In the genomic region with DNA sequence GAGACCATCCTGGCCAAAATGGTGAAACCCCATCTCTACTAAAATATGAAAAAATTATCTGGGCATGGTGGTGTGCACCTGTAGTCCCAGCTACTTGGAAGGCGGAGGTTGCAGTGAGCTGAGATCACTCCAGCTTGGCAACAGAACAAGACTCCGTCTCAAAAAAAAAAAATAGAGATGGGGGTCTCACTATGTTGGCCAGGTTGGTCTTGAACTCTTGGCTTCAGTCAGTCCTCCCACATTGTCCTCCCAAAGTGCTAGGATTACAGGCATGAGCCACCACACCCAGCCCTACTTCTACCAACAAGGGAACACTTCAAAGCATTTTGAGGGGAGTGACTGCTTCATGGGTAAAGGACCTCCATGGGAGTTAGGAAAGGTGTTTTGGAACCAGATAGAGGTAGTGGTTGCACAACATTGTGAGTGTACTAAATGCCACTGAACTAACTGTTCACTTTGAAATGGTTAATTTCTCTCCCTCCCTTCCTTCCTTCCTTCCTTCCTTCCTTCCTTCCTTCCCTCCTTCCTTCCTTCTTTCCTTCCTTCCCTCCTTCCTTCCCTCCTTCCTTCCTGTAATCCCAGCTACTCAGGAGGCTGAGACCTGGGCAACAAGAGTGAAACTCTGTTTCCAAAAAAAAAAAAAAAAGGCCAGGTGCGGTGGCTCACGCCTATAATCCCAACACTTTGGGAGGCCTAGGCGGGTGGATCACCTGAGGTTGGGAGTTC, we compare ENCODE assay signal across 2 cellular contexts.
TF ChIP-seq lines count a peak whose summit lies in the region.

No MANE protein-coding gene starts in this region.

TF ChIP-seq in HEK293, 187 proteins besides CTCF, POLR2A, EP300 and RAD21:
- peak; percentile 58; the same call in 1 of the 2 replicates for TF ChIP-seq IKZF3 (tag by site-specific recombination; IDR thresholded peaks at IDR 0.05)
- peak; percentile 97 for TF ChIP-seq ZNF366 (tag by site-specific recombination; conservative IDR thresholded peaks at IDR 0.05)
- peak; percentile 90 for TF ChIP-seq ZNF121 (tag by site-specific recombination; IDR thresholded peaks at IDR 0.05)
TF ChIP-seq in HEK293: peak in this region for 3; not testable (repeated sequence) for 184.

TF ChIP-seq in liver, 16 proteins besides CTCF, POLR2A, EP300 and RAD21:
- TF ChIP-seq RXRA (IDR thresholded peaks at IDR 0.05) (peak; percentile 20 to 50), SP1 (IDR thresholded peaks at IDR 0.05) (peak; percentile 20)
